In the genomic region with DNA sequence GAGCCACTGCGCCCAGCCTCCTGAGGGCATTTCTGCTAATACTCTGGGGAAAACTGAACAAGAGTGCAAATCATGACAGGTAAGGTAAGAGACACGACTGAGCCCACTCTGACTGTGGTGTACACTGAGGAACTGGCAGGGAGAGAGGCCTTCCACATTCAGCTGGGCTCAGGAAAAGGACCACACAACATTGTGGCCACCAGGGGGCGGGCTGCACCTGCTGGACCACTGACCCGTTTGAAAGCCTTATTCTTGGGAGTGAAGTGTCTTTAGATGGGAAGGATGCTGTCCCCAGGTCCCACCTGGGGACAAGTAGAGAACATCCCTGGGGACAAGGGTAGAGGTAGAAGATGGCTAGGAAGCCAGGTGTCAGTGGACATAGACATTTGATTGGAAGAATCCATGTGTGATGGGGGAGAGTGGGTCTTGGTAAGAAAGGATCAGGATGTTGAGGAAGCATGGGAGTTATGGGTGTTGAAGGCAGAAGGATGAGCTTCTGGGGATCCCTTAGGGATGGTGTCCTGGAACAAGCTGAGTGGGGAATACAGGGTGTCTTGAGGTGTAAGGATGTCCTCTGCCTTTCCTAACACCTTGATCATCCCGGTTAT, we compare ENCODE assay signal across 8 cellular contexts. TPM values are rescaled to one million over a fixed set of nuclear protein-coding genes. Genes with fewer than 3 reads are reported as not detected.
DNase-seq lines count a peak whose midpoint lies in the region; ATAC-seq and TF ChIP-seq lines count a peak whose summit lies in the region.

No MANE protein-coding gene starts in this region.

- H3K9ac ChIP-seq in HCT116 (ENCODE audit: low read length): no peak overlapping the region

- CTCF ChIA-PET in HCT116 (lab: Charles Lee): interaction anchor here (0.7 to 3.8 kb wide), 11 partner anchors 9 to 148 kb away, joined by 3 to 72 read pairs (median 4); no protein-coding TSS in a partner anchor
- CTCF ChIA-PET in activated CD8-positive, alpha-beta T cell treated with anti-CD3 and anti-CD28 coated beads for 36 hours (lab: Charles Lee): interaction anchor here (0.6 to 5.7 kb wide), 24 partner anchors 9 to 441 kb away, joined by 3 to 58 read pairs (median 6); partner anchors contain the start of gene PLCD1

- no peaks in the 10 kb centered on the region for H3K9me3 Mint-ChIP-seq in activated CD8-positive, alpha-beta T cell treated with anti-CD3 and anti-CD28 coated beads for 36 hours

- no peak overlapping the region for H3K27ac ChIP-seq in HCT116 (ENCODE audit: low read depth, low read length)

- no peaks in the 10 kb centered on the region for H3K9me3 ChIP-seq in HCT116 (ENCODE audit: control insufficient read depth in 1 of 2, insufficient read depth in 1 of 2, low read depth in 1 of 2, low read length in 2 of 2)

- peak; percentile 82 to 94 (median 93) for TF ChIP-seq CTCF in HCT116 (IDR thresholded peaks at IDR 0.05 in 2 of 3, conservative IDR thresholded peaks at IDR 0.05 in 1 of 3; ENCODE audit: borderline replicate concordance in 1 of 3, insufficient read depth in 1 of 3, low read depth in 2 of 3, low read length in 2 of 3)
- peak; percentile 96 for TF ChIP-seq CTCF in activated CD8-positive, alpha-beta T cell treated with anti-CD3 and anti-CD28 coated beads for 36 hours (IDR thresholded peaks at IDR 0.05)

- no peaks in the 10 kb centered on the region for H3K9me2 ChIP-seq in HCT116 (ENCODE audit: insufficient read depth)

- H3K4me1 ChIP-seq in HCT116 (ENCODE audit: control insufficient read depth in 1 of 2, insufficient read depth in 2 of 2, low read length in 2 of 2): peaks cover 3 to 8% of the 10 kb centered on the region in 2 experiments; a peak in 3 of 4 replicates

- no peaks in the 10 kb centered on the region for H3K79me2 ChIP-seq in HCT116 (ENCODE audit: insufficient read depth, low read length)

- DNase-seq in CMK (ENCODE audit: low read depth): peak; percentile 49
- peak; percentile 41 for DNase-seq in HCT116 (ENCODE audit: low read depth, low spot score)
- DNase-seq in NCI-H510A treated with DMSO at 0.1 percent for 48 hours (lab: John Stamatoyannopoulos, UW): peak; percentile 25
- peak; percentile 88 for DNase-seq in activated CD8-positive, alpha-beta T cell treated with anti-CD3 and anti-CD28 coated beads for 36 hours
- DNase-seq in dermis microvascular lymphatic vessel endothelial cell (ENCODE audit: low read depth in 2 of 2): peak; percentile 38 to 76
- DNase-seq in medulla oblongata (ENCODE audit: extremely low spot score): peak; percentile 92
- DNase-seq in stimulated activated CD8-positive, alpha-beta memory T cell treated with anti-CD3 and anti-CD28 coated beads, Interleukin-15, amount 100 ng/mL, for 1 hour (ENCODE audit: low read depth): peak; percentile 64

- H3K36me3 Mint-ChIP-seq in activated CD8-positive, alpha-beta T cell treated with anti-CD3 and anti-CD28 coated beads for 36 hours (ENCODE audit: low read depth): no peaks in the 10 kb centered on the region

- no peak overlapping the region for H3K27ac Mint-ChIP-seq in activated CD8-positive, alpha-beta T cell treated with anti-CD3 and anti-CD28 coated beads for 36 hours

- peak; percentile 96 for TF ChIP-seq RAD21 in HCT116 (IDR thresholded peaks at IDR 0.05; ENCODE audit: low read depth)

- no peaks in the 10 kb centered on the region for H3K36me3 ChIP-seq in HCT116 (ENCODE audit: control insufficient read depth in 1 of 2, insufficient read depth in 2 of 2, low read length in 2 of 2)

- no peak overlapping the region for H3K4me2 ChIP-seq in HCT116 (ENCODE audit: low read length)

- no peak overlapping the region for H3K4me3 ChIP-seq in HCT116 (replicated peaks in 1 of 2; ENCODE audit: low read depth in 1 of 2, low read length in 2 of 2)

- RAD21 ChIA-PET in HCT116 (lab: Charles Lee; ENCODE audit: low non-redundant PET in 1 of 2, low total read pairs in 2 of 2, uncharacterized antibody in 2 of 2, unreplicated experiment in 2 of 2): interaction anchor here (0.6 to 4.5 kb wide), 5 partner anchors 112 to 141 kb away, joined by 3 to 28 read pairs (median 6); no protein-coding TSS in a partner anchor

- no peak overlapping the region for H3K4me3 Mint-ChIP-seq in activated CD8-positive, alpha-beta T cell treated with anti-CD3 and anti-CD28 coated beads for 36 hours

- H4K20me1 ChIP-seq in HCT116 (ENCODE audit: insufficient read depth): no peaks in the 10 kb centered on the region

- ATAC-seq in HCT116 (peak; percentile 70), HG03025 (IDR thresholded peaks at IDR 0.05; ENCODE audit: low FRiP score, unreplicated experiment) (no peak)
- peak; percentile 37 for ATAC-seq in activated CD8-positive, alpha-beta T cell treated with anti-CD3 and anti-CD28 coated beads for 36 hours

- H3K27me3 ChIP-seq in HCT116 (ENCODE audit: insufficient read depth, low read length): no peaks in the 10 kb centered on the region

- TF ChIP-seq POLR2A in HCT116 (IDR thresholded peaks at IDR 0.05; ENCODE audit: borderline replicate concordance, extremely low read depth, insufficient read depth, insufficient read length): no peak

- peaks cover 1% of the 10 kb centered on the region for H3K27me3 Mint-ChIP-seq in activated CD8-positive, alpha-beta T cell treated with anti-CD3 and anti-CD28 coated beads for 36 hours

- BruUV-seq in HCT116 (replicated peaks; lab: Mats Ljungman, UMichigan): no TSS peak

- peaks cover 6% of the 10 kb centered on the region for H3K4me1 Mint-ChIP-seq in activated CD8-positive, alpha-beta T cell treated with anti-CD3 and anti-CD28 coated beads for 36 hours (ENCODE audit: low read depth)

- intact Hi-C loops in HCT116 (cut with micrococcal nuclease): loop anchor here (1.0 to 10.0 kb wide), 3 partner anchors 112 to 799 kb away; no protein-coding TSS in a partner anchor
- intact Hi-C loops in activated CD8-positive, alpha-beta T cell treated with anti-CD3 and anti-CD28 coated beads for 36 hours (cut with micrococcal nuclease): loop anchor here (1.0 to 5.0 kb wide), 2 partner anchors 47 to 112 kb away; no protein-coding TSS in a partner anchor

- POLR2A ChIA-PET in HCT116 (lab: Charles Lee): no interaction called here
- POLR2A ChIA-PET in activated CD8-positive, alpha-beta T cell treated with anti-CD3 and anti-CD28 coated beads for 36 hours (lab: Charles Lee): interaction anchor here (0.6 to 1.0 kb wide), 2 partner anchors 96 to 112 kb away, joined by 3 read pairs; no protein-coding TSS in a partner anchor

- H2AFZ ChIP-seq in HCT116 (ENCODE audit: low read depth, low read length, poor library complexity, severe bottlenecking): no peak overlapping the region

TF ChIP-seq in HCT116, 20 proteins besides CTCF, POLR2A, EP300 and RAD21:
- no peak for TF ChIP-seq POLR2AphosphoS5 (IDR thresholded peaks at IDR 0.05; ENCODE audit: low read depth, low read length)
- no peak for TF ChIP-seq EGR1 (IDR thresholded peaks at IDR 0.05; ENCODE audit: low read depth)
- TF ChIP-seq ZFX (IDR thresholded peaks at IDR 0.05): no peak
- no peak for TF ChIP-seq YY1 (IDR thresholded peaks at IDR 0.05; ENCODE audit: extremely low read depth, insufficient replicate concordance, low read depth, low read length)
- TF ChIP-seq, protein P1, sequence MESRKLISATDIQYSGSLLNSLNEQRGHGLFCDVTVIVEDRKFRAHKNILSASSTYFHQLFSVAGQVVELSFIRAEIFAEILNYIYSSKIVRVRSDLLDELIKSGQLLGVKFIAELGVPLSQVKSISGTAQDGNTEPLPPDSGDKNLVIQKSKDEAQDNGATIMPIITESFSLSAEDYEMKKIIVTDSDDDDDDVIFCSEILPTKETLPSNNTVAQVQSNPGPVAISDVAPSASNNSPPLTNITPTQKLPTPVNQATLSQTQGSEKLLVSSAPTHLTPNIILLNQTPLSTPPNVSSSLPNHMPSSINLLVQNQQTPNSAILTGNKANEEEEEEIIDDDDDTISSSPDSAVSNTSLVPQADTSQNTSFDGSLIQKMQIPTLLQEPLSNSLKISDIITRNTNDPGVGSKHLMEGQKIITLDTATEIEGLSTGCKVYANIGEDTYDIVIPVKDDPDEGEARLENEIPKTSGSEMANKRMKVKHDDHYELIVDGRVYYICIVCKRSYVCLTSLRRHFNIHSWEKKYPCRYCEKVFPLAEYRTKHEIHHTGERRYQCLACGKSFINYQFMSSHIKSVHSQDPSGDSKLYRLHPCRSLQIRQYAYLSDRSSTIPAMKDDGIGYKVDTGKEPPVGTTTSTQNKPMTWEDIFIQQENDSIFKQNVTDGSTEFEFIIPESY (IDR thresholded peaks at IDR 0.05; ENCODE audit: extremely low read depth, insufficient replicate concordance, low read length): no peak
- TF ChIP-seq TCF7L2 (IDR thresholded peaks at IDR 0.05; ENCODE audit: borderline replicate concordance, extremely low read depth, insufficient read depth, insufficient read length): no peak
- TF ChIP-seq CEBPB (IDR thresholded peaks at IDR 0.05; ENCODE audit: low read depth): no peak
- TF ChIP-seq CBX3 (IDR thresholded peaks at IDR 0.05; ENCODE audit: low read depth): no peak
- TF ChIP-seq FOSL1 (IDR thresholded peaks at IDR 0.05; ENCODE audit: low read depth): no peak
TF ChIP-seq in HCT116: peak in this region for 0.

RNA-seq across cellular contexts. Expression of gene CTDSPL, which starts 6.2 kb away (rescaled TPM):
- 34.4 TPM for total RNA-seq in HCT116 (2021; ENCODE audit: unreplicated experiment)
- polyA plus RNA-seq in HCT116 (2012): 17.1 and 27.8 TPM in 2 replicates
- total RNA-seq in activated CD8-positive, alpha-beta T cell treated with anti-CD3 and anti-CD28 coated beads for 36 hours: 1 to 10 TPM; 1.2 to 1.7 TPM
- total RNA-seq in dermis microvascular lymphatic vessel endothelial cell: 102 and 134 TPM in 2 replicates

Comparison
In these comparisons a context has a peak if more than half of its experiments do, and no peak if none do; other contexts are left out.
1. DNase-seq: peak in every context shown above with its lines; median percentile 92 in medulla oblongata; 88 in activated CD8-positive, alpha-beta T cell treated with anti-CD3 and anti-CD28 coated beads for 36 hours; 64 in stimulated activated CD8-positive, alpha-beta memory T cell treated with anti-CD3 and anti-CD28 coated beads, Interleukin-15, amount 100 ng/mL, for 1 hour; 57 in dermis microvascular lymphatic vessel endothelial cell; 49 in CMK; 41 in HCT116; 25 in NCI-H510A treated with DMSO at 0.1 percent for 48 hours.
2. RNA of gene CTDSPL, which starts 6.2 kb away (total RNA-seq): 102 to 134 TPM in dermis microvascular lymphatic vessel endothelial cell and 34.4 TPM in HCT116 (single experiment); 1.2 to 1.7 TPM in activated CD8-positive, alpha-beta T cell treated with anti-CD3 and anti-CD28 coated beads for 36 hours; every median in the first group is over 10 times any median in the second.